ENCODE assay signal across 7 cellular contexts in genomic region chr17:78351449-78352006, GRCh38. TPM values are rescaled to one million over a fixed set of nuclear protein-coding genes. Genes with fewer than 3 reads are reported as not detected.
DNase-seq lines count a peak whose midpoint lies in the region; ATAC-seq and TF ChIP-seq lines count a peak whose summit lies in the region.

No MANE protein-coding gene starts in this region.

- peaks cover 29% of the 10 kb centered on the region for H3K79me1 ChIP-seq in trophoblast cell (ENCODE audit: low read length)

- no peaks in the 10 kb centered on the region for H4K20me1 ChIP-seq in PC-3 (ENCODE audit: low read length)

- H3K18ac ChIP-seq in trophoblast cell (ENCODE audit: low read length), result peak overlapping the region; percentile 74

- peaks cover 52% of the 10 kb centered on the region for H3K4me1 Mint-ChIP-seq in activated T-helper 17 cell treated with anti-CD3 and anti-CD28 coated beads, Interleukin-2, amount 50 U/mL, for 72 hours

- BruUV-seq in PC-3 (replicated peaks; lab: Mats Ljungman, UMichigan), result no TSS peak

- no peak overlapping the region for H3K9ac ChIP-seq in trophoblast cell (ENCODE audit: low read length)
- no peak overlapping the region for H3K9ac ChIP-seq in PC-3 (ENCODE audit: low read length)

- no peaks in the 10 kb centered on the region for H3K9me2 ChIP-seq in PC-3 (replicated peaks; ENCODE audit: low read length)

- H3K27ac Mint-ChIP-seq in activated T-helper 17 cell treated with anti-CD3 and anti-CD28 coated beads, Interleukin-2, amount 50 U/mL, for 72 hours, result no peak overlapping the region

- H3K27me3 ChIP-seq in trophoblast cell (ENCODE audit: insufficient read depth, low read length) (no peaks in the 10 kb centered on the region), PC-3 (ENCODE audit: low read length) (no peaks in the 10 kb centered on the region)

- H3K36me3 Mint-ChIP-seq in activated T-helper 17 cell treated with anti-CD3 and anti-CD28 coated beads, Interleukin-2, amount 50 U/mL, for 72 hours (ENCODE audit: low read depth), result peaks cover 16% of the 10 kb centered on the region

- H3K27ac ChIP-seq in HEK293 (ENCODE audit: extremely low read depth, low read depth, low read length), result no peak overlapping the region
- H3K27ac ChIP-seq in trophoblast cell (ENCODE audit: low read depth, low read length), result peak overlapping the region; percentile 97
- H3K27ac ChIP-seq in PC-3 (ENCODE audit: low read length), result no peak overlapping the region

- ATAC-seq in activated T-helper 17 cell treated with anti-CD3 and anti-CD28 coated beads, Interleukin-2, amount 50 U/mL, for 72 hours (replicated peaks), result no peak
- ATAC-seq in left cardiac atrium, result peak; percentile 72 to 81
- ATAC-seq in PC-3, result no peak
- ATAC-seq in GM21423 (IDR thresholded peaks at IDR 0.05; ENCODE audit: unreplicated experiment), result no peak

- TF ChIP-seq CTCF in HEK293 (tag by site-specific recombination; IDR thresholded peaks at IDR 0.05) (no peak), PC-3 (conservative IDR thresholded peaks at IDR 0.05; ENCODE audit: low read depth, low read length) (no peak)

- H3K9me3 ChIP-seq in HEK293 (ENCODE audit: control insufficient read depth, insufficient read depth, low read depth, low read length), result no peaks in the 10 kb centered on the region
- H3K9me3 ChIP-seq in trophoblast cell (ENCODE audit: insufficient read depth, low read depth, low read length), result no peaks in the 10 kb centered on the region
- no peaks in the 10 kb centered on the region for H3K9me3 ChIP-seq in PC-3 (ENCODE audit: low read length)

- H2BK120ac ChIP-seq in trophoblast cell (ENCODE audit: insufficient read depth, low read length, poor library complexity), result peak overlapping the region; percentile 67

- H3K79me2 ChIP-seq in trophoblast cell (ENCODE audit: control insufficient read depth, insufficient read depth, low read length, poor library complexity) (peaks cover 5% of the 10 kb centered on the region), PC-3 (ENCODE audit: low read length) (peaks cover 18% of the 10 kb centered on the region)

- H3K4me1 ChIP-seq in HEK293 (ENCODE audit: control insufficient read depth, insufficient read depth, low read length) (peaks cover 14% of the 10 kb centered on the region), trophoblast cell (ENCODE audit: control insufficient read depth in 1 of 2, insufficient read depth in 2 of 2, low read length in 2 of 2) (peaks cover 29 to 36% of the 10 kb centered on the region in 2 experiments), PC-3 (ENCODE audit: insufficient read depth, low read length) (peaks cover 31% of the 10 kb centered on the region)

- peak; percentile 98 for DNase-seq in left cardiac atrium
- DNase-seq in trophoblast cell, result peak; percentile 87 to 90
- no peak for DNase-seq in PC-3
- no peak for DNase-seq in RKO (ENCODE audit: low spot score)

- peak overlapping the region; percentile 86 for H2BK5ac ChIP-seq in trophoblast cell (ENCODE audit: low read depth, low read length, poor library complexity)

- intact Hi-C loops in left cardiac atrium (cut with DNase I) (no loop called here), PC-3 (cut with micrococcal nuclease) (no loop called here)

- H3K36me3 ChIP-seq in HEK293 (ENCODE audit: control insufficient read depth in 2 of 2, insufficient read depth in 1 of 2, low read length in 2 of 2), result no peaks in the 10 kb centered on the region
- H3K36me3 ChIP-seq in trophoblast cell (ENCODE audit: control insufficient read depth in 1 of 2, insufficient read depth in 2 of 2, low read length in 2 of 2), result peaks cover 0 to 4% of the 10 kb centered on the region in 2 experiments
- H3K36me3 ChIP-seq in PC-3 (ENCODE audit: low read depth, low read length), result no peaks in the 10 kb centered on the region

- H3K4me2 ChIP-seq in trophoblast cell (ENCODE audit: low read length) (peak overlapping the region; percentile 69), PC-3 (ENCODE audit: low read length) (no peak overlapping the region)

- H3K4ac ChIP-seq in trophoblast cell (ENCODE audit: low read depth, low read length), result no peak overlapping the region

- peak overlapping the region; percentile 79 for H4K91ac ChIP-seq in trophoblast cell (ENCODE audit: low read depth, low read length)

- no peak overlapping the region for H3K23ac ChIP-seq in trophoblast cell (ENCODE audit: low read length)

- peak overlapping the region; percentile 89 for H2BK12ac ChIP-seq in trophoblast cell (ENCODE audit: low read length)

- no peaks in the 10 kb centered on the region for H3K27me3 Mint-ChIP-seq in activated T-helper 17 cell treated with anti-CD3 and anti-CD28 coated beads, Interleukin-2, amount 50 U/mL, for 72 hours

- peak overlapping the region; percentile 48 for H4K8ac ChIP-seq in trophoblast cell (ENCODE audit: low read depth, low read length)

- peak overlapping the region; percentile 69 for H3K4me3 Mint-ChIP-seq in activated T-helper 17 cell treated with anti-CD3 and anti-CD28 coated beads, Interleukin-2, amount 50 U/mL, for 72 hours

- peak overlapping the region; percentile 84 for H3K14ac ChIP-seq in trophoblast cell (ENCODE audit: low read length)

- H2AK5ac ChIP-seq in trophoblast cell (ENCODE audit: low read length), result peak overlapping the region; percentile 32

- peak overlapping the region; percentile 50 for H2AFZ ChIP-seq in trophoblast cell (ENCODE audit: insufficient read depth, low read length, poor library complexity)
- no peak overlapping the region for H2AFZ ChIP-seq in PC-3 (ENCODE audit: low read length)

- peaks cover 8% of the 10 kb centered on the region for H3F3A ChIP-seq in PC-3 (ENCODE audit: low read length, unreplicated experiment)

- CTCF ChIA-PET in HEK293 (lab: Yijun Ruan, JAX), result interaction anchor here (0.6 to 1.0 kb wide), 3 partner anchors 8 to 101 kb away, joined by 3 read pairs; no protein-coding TSS in a partner anchor
- CTCF ChIA-PET in PC-3 (lab: Charles Lee), result no interaction called here

- no peaks in the 10 kb centered on the region for H3K9me3 Mint-ChIP-seq in activated T-helper 17 cell treated with anti-CD3 and anti-CD28 coated beads, Interleukin-2, amount 50 U/mL, for 72 hours

- WGBS in trophoblast cell (ENCODE audit: extremely low coverage, insufficient coverage, insufficient read length), result no CpG with 5 or more reads among the region's 16 CpGs

- H3K4me3 ChIP-seq in HEK293 (ENCODE audit: low read depth, low read length) (no peak overlapping the region), trophoblast cell (ENCODE audit: low read depth, low read length) (no peak overlapping the region), PC-3 (ENCODE audit: low read length) (no peak overlapping the region)

- POLR2A ChIA-PET in HEK293 (lab: Yijun Ruan, JAX), result no interaction called here
- POLR2A ChIA-PET in PC-3 (lab: Charles Lee; ENCODE audit: unreplicated experiment), result no interaction called here

- peak overlapping the region; percentile 7 for H4K12ac ChIP-seq in trophoblast cell (ENCODE audit: low read depth, low read length)

TF ChIP-seq in HEK293, 187 proteins besides CTCF, POLR2A, EP300 and RAD21 (continues in another document):
- no peak for TF ChIP-seq IKZF3 (tag by site-specific recombination; IDR thresholded peaks at IDR 0.05)
- no peak for TF ChIP-seq ZFP69B (tag by site-specific recombination; IDR thresholded peaks at IDR 0.05)
- TF ChIP-seq ZNF645 (tag by site-specific recombination; IDR thresholded peaks at IDR 0.05), result no peak
- TF ChIP-seq ZNF354C (tag by site-specific recombination; IDR thresholded peaks at IDR 0.05; ENCODE audit: borderline replicate concordance, low read depth), result no peak
- no peak for TF ChIP-seq ZNF596 (tag by site-specific recombination; IDR thresholded peaks at IDR 0.05)
- no peak for TF ChIP-seq ZNF140 (tag by site-specific recombination; IDR thresholded peaks at IDR 0.05)
- TF ChIP-seq ZSCAN23 (tag by site-specific recombination; IDR thresholded peaks at IDR 0.05), result no peak
- TF ChIP-seq GFI1B (tag by site-specific recombination; IDR thresholded peaks at IDR 0.05), result no peak
- 0 out of 2 replicates have a peak, but pooled peaks have one; percentile 8 for TF ChIP-seq SP2 (tag by site-specific recombination; IDR thresholded peaks at IDR 0.05)
- no peak for TF ChIP-seq ZBTB48 (tag by site-specific recombination; IDR thresholded peaks at IDR 0.05)
- no peak for TF ChIP-seq ZNF223 (tag by site-specific recombination; IDR thresholded peaks at IDR 0.05)
- no peak for TF ChIP-seq KLF17 (tag by site-specific recombination; IDR thresholded peaks at IDR 0.05)
- TF ChIP-seq MYNN (tag by site-specific recombination; IDR thresholded peaks at IDR 0.05; ENCODE audit: borderline replicate concordance), result no peak

RNA-seq across cellular contexts. Expression of gene SOCS3, which starts 8.3 kb away (rescaled TPM):
- 100 to 1,000 TPM; 129 to 175 TPM for total RNA-seq in activated T-helper 17 cell treated with anti-CD3 and anti-CD28 coated beads, Interleukin-2, amount 50 U/mL, for 72 hours
- total RNA-seq in left cardiac atrium (10 to 100 TPM; 15.1 to 78.1 TPM), PC-3 (2014; rRNA removed) (103 and 125 TPM in 2 replicates)
- 33.2 and 33.8 TPM in 2 replicates for polyA plus RNA-seq in trophoblast cell (2013)

RNA-seq across cellular contexts. Expression of gene PGS1, which starts 26.9 kb away (rescaled TPM):
- 100 to 1,000 TPM in 1 of 2 donors, 10 to 100 TPM in 1; 76.1 to 101 TPM for total RNA-seq in activated T-helper 17 cell treated with anti-CD3 and anti-CD28 coated beads, Interleukin-2, amount 50 U/mL, for 72 hours
- 10 to 100 TPM; 17.7 to 24.3 TPM for total RNA-seq in left cardiac atrium
- polyA plus RNA-seq in trophoblast cell (2013), result 23.9 and 26.5 TPM in 2 replicates
- total RNA-seq in PC-3 (2014; rRNA removed), result 40.6 and 47.0 TPM in 2 replicates

Comparison
In these comparisons a context has a peak if more than half of its experiments do, and no peak if none do; other contexts are left out.
1. ATAC-seq: peak in left cardiac atrium (2 of 2); none in activated T-helper 17 cell treated with anti-CD3 and anti-CD28 coated beads, Interleukin-2, amount 50 U/mL, for 72 hours (single experiment), PC-3 (single experiment) and GM21423 (single experiment).
2. DNase-seq: peak in left cardiac atrium (single experiment) and trophoblast cell (2 of 2); none in PC-3 (single experiment) and RKO (single experiment).